ENCODE assay signal across 8 cellular contexts in genomic region chr21:36980280-36981048, GRCh38. TPM values are rescaled to one million over a fixed set of nuclear protein-coding genes. Genes with fewer than 3 reads are reported as not detected.
DNase-seq lines count a peak whose midpoint lies in the region; ATAC-seq and TF ChIP-seq lines count a peak whose summit lies in the region.
"Had no signal": no experiment of that assay in that cellular context is flagged by ENCODE, and none has a peak within 500 bp of the region (broad histone marks: within the 10 kb centered on the region; RNA-seq: fewer than 3 reads in every experiment).

No MANE protein-coding gene starts in this region.

- peak; percentile 18 for TF ChIP-seq POLR2A in GM18951 (IDR thresholded peaks at IDR 0.05; ENCODE audit: extremely low read depth, insufficient read depth, insufficient read length)

- H3K9ac ChIP-seq in endodermal cell (ENCODE audit: extremely low read depth, low read length, poor library complexity, severe bottlenecking) (peak overlapping the region; percentile 30), muscle layer of colon (ENCODE audit: low read length) (peak overlapping the region; percentile 15)

- H3K4me3 Mint-ChIP-seq in endodermal cell = peak overlapping the region; percentile 60

- H3K9me3 ChIP-seq in endodermal cell (ENCODE audit: control insufficient read depth, low read length) = no peaks in the 10 kb centered on the region
- H3K9me3 ChIP-seq in muscle layer of colon (ENCODE audit: low read length) = no peaks in the 10 kb centered on the region
- H3K9me3 ChIP-seq in HAP-1 = no peaks in the 10 kb centered on the region

- peak; percentile 36 for DNase-seq in NCI-H774 (lab: John Stamatoyannopoulos, UW)
- peak; percentile 83 for DNase-seq in endodermal cell
- DNase-seq in HAP-1 (ENCODE audit: low spot score in 2 of 2) = no peak

- H3K27ac Mint-ChIP-seq in endodermal cell = no peak overlapping the region

- ATAC-seq in HG03139 (IDR thresholded peaks at IDR 0.05; ENCODE audit: unreplicated experiment) = no peak
- no peak for ATAC-seq in HG02642 (IDR thresholded peaks at IDR 0.05; ENCODE audit: poor library complexity, unreplicated experiment)

- peaks cover 32% of the 10 kb centered on the region for H3K27me3 Mint-ChIP-seq in endodermal cell (ENCODE audit: insufficient read depth)

- H3K4me1 ChIP-seq in endodermal cell (ENCODE audit: control insufficient read depth, insufficient read depth, low read length) (no peaks in the 10 kb centered on the region), muscle layer of colon (ENCODE audit: insufficient read depth, low read length) (peaks cover 6% of the 10 kb centered on the region), HAP-1 (peaks cover 9% of the 10 kb centered on the region)

- H3K4me1 Mint-ChIP-seq in endodermal cell = peaks cover 9% of the 10 kb centered on the region

- H3K27me3 ChIP-seq in endodermal cell (ENCODE audit: control insufficient read depth, insufficient read depth, low read length, poor library complexity, severe bottlenecking) (no peaks in the 10 kb centered on the region), muscle layer of colon (ENCODE audit: control insufficient read depth in 1 of 2, insufficient read depth in 2 of 2, low read length in 2 of 2) (no peaks in the 10 kb centered on the region), HAP-1 (ENCODE audit: low read depth) (no peaks in the 10 kb centered on the region)

- H3K4me3 ChIP-seq in endodermal cell (ENCODE audit: low read length) (peak overlapping the region; percentile 69), muscle layer of colon (ENCODE audit: low read depth in 1 of 2, low read length in 2 of 2) (peak overlapping the region; percentile 44 to 58), HAP-1 (no peak overlapping the region)

- H3K36me3 Mint-ChIP-seq in endodermal cell (ENCODE audit: low read depth) = no peaks in the 10 kb centered on the region

- H3K9me3 Mint-ChIP-seq in endodermal cell = no peaks in the 10 kb centered on the region

- H3K27ac ChIP-seq in endodermal cell (ENCODE audit: low read depth, low read length) (no peak overlapping the region), muscle layer of colon (ENCODE audit: low read depth, low read length) (no peak overlapping the region)

- peak; percentile 35 for TF ChIP-seq CTCF in endodermal cell (conservative IDR thresholded peaks at IDR 0.05)

- WGBS in endodermal cell (ENCODE audit: insufficient coverage in 1 of 2, insufficient read length in 1 of 2), 2 experiments = 26% methylated on average over 36 to 53 of the region's 53 CpGs

- H3K36me3 ChIP-seq in endodermal cell (ENCODE audit: control insufficient read depth, insufficient read depth, low read length) (no peaks in the 10 kb centered on the region), muscle layer of colon (ENCODE audit: insufficient read depth, low read length) (no peaks in the 10 kb centered on the region), HAP-1 (replicated peaks) (no peaks in the 10 kb centered on the region)

- in situ Hi-C loops in GM18951 (cut with MboI; ENCODE audit: low sequenced_read_pairs, unreplicated experiment) = no loop called here
- in situ Hi-C loops in HAP-1 (cut with MboI; ENCODE audit: low sequenced_read_pairs) = no loop called here

RNA-seq across cellular contexts. Expression of gene HLCS, which starts 14.0 kb away (rescaled TPM):
- 10 to 100 TPM; 25.0 to 30.1 TPM for total RNA-seq in endodermal cell
- 13.9 TPM for polyA plus RNA-seq in endodermal cell (2013, experiment 1 of 2)
- polyA plus RNA-seq in endodermal cell (2013, experiment 2 of 2) = 12.3 TPM

RNA-seq across cellular contexts. Expression of gene RIPPLY3, which starts 26.0 kb away (rescaled TPM):
- 10 to 100 TPM; 15.6 to 28.0 TPM for total RNA-seq in endodermal cell
- polyA plus RNA-seq in endodermal cell (2013, experiment 1 of 2) = 10.3 TPM
- polyA plus RNA-seq in endodermal cell (2013, experiment 2 of 2) = 11.4 TPM
- total RNA-seq: T-helper 1 cell treated with Interleukin-12 subunit alpha and Interleukin-12 subunit beta and Interleukin-4 antibody, amounts not matched to agents 30 ng/mL and 1 ng/mL, for 36 hours had no signal

Comparison
In these comparisons a context has a peak if more than half of its experiments do, and no peak if none do; other contexts are left out.
1. DNase-seq: peak in NCI-H774 (single experiment) and endodermal cell (single experiment); none in HAP-1 (0 of 2).